23 cellular contexts compared by ENCODE assay signal in genomic region chr1:181173761-181174371, GRCh38.
DNase-seq lines count a peak whose midpoint lies in the region; ATAC-seq, FAIRE-seq and TF ChIP-seq lines count a peak whose summit lies in the region.
"Had no signal": no experiment of that assay in that cellular context is flagged by ENCODE, and none has a peak within 500 bp of the region (broad histone marks: within the 10 kb centered on the region; RNA-seq: fewer than 3 reads in every experiment).

No MANE protein-coding gene starts in this region.

- no peaks in the 10 kb centered on the region for H3K36me3 ChIP-seq in H1 (ENCODE audit: control insufficient read depth in 2 of 4, insufficient read depth in 4 of 4, low read length in 3 of 4)
- H3K36me3 ChIP-seq: BLaER1, HAP-1, SJSA1 had no signal

- TF ChIP-seq EP300 in H1 (IDR thresholded peaks at IDR 0.05; ENCODE audit: borderline replicate concordance in 1 of 2, low read depth in 2 of 2, low read length in 2 of 2) = no peak

- peak overlapping the region; percentile 8; the same call in 1 of the 2 replicates for H4K8ac ChIP-seq in H1 (ENCODE audit: extremely low read depth, insufficient read depth, low read length)

- no peak overlapping the region for H3K23ac ChIP-seq in H1 (ENCODE audit: insufficient read length)

- no peak overlapping the region for H2BK5ac ChIP-seq in H1 (ENCODE audit: low read depth, low read length)

- H3K79me1 ChIP-seq in H1 (ENCODE audit: low read depth, low read length) = no peaks in the 10 kb centered on the region

- H2AFZ ChIP-seq in H1 (ENCODE audit: low read length) = no peak overlapping the region
- H2AFZ ChIP-seq: GM23248 had no signal

- ATAC-seq in HG03520 (IDR thresholded peaks at IDR 0.05; ENCODE audit: unreplicated experiment) = no peak
- ATAC-seq: Right ventricle myocardium inferior had no signal

- H3K9me3 ChIP-seq in H1 (ENCODE audit: insufficient read depth in 2 of 2, low read depth in 1 of 2, low read length in 1 of 2) = no peaks in the 10 kb centered on the region
- H3K9me3 ChIP-seq: SJSA1 had no signal

- no peak overlapping the region for H3K27ac ChIP-seq in H1 (ENCODE audit: low read depth, low read length)
- H3K27ac ChIP-seq: BLaER1, GM23248, HL-60, KMS-11, SJSA1 had no signal

- no peak overlapping the region for H2BK15ac ChIP-seq in H1 (ENCODE audit: low read length)

- no peaks in the 10 kb centered on the region for H3K79me2 ChIP-seq in H1 (ENCODE audit: control insufficient read depth in 1 of 2, insufficient read depth in 2 of 2, low read length in 2 of 2)

- no peak for TF ChIP-seq RAD21 in H1 (IDR thresholded peaks at IDR 0.05 in 1 of 2, conservative IDR thresholded peaks at IDR 0.05 in 1 of 2; ENCODE audit: low read depth in 2 of 2, low read length in 2 of 2)

- H3K18ac ChIP-seq in H1 (ENCODE audit: extremely low read depth, low read length) = no peak overlapping the region

- no peak overlapping the region for H2BK120ac ChIP-seq in H1 (replicated peaks; ENCODE audit: low read depth, low read length)

- no peak overlapping the region for H3K4me2 ChIP-seq in H1 (ENCODE audit: insufficient read depth in 1 of 2, low read depth in 2 of 2, low read length in 2 of 2)
- H3K4me2 ChIP-seq: BLaER1, KMS-11 had no signal

- TF ChIP-seq POLR2A in H1 (IDR thresholded peaks at IDR 0.05; ENCODE audit: control extremely low read depth in 1 of 2, low read depth in 2 of 2, low read length in 2 of 2) = no peak

- H2BK20ac ChIP-seq in H1 (ENCODE audit: low read length) = no peak overlapping the region

- no peak overlapping the region for H3K14ac ChIP-seq in H1 (ENCODE audit: insufficient read length)

- H3K4me1 ChIP-seq in H1 (replicated peaks in 1 of 4; ENCODE audit: control insufficient read depth in 3 of 4, insufficient read depth in 4 of 4, low read length in 3 of 4) = no peaks in the 10 kb centered on the region; a peak in 1 of 7 replicates
- H3K4me1 ChIP-seq: BLaER1, HAP-1, SJSA1 had no signal

- no peak overlapping the region for H3K4ac ChIP-seq in H1 (replicated peaks; ENCODE audit: insufficient read length, low read depth, low read length)

- no peak for FAIRE-seq in H1 (lab: Jason Lieb, UNC)
- FAIRE-seq: RCC 7860 had no signal

- H3K4me3 ChIP-seq in H1 (ENCODE audit: extremely low read depth in 1 of 4, insufficient read depth in 2 of 4, low read depth in 3 of 4, low read length in 4 of 4) = no peak overlapping the region
- H3K4me3 ChIP-seq: BLaER1, GM23248, HAP-1, SJSA1 had no signal

- no peak for TF ChIP-seq CTCF in H1 (IDR thresholded peaks at IDR 0.05; ENCODE audit: control extremely low read depth in 1 of 3, insufficient read depth in 1 of 3, low read depth in 1 of 3, low read length in 3 of 3)

- POLR2A ChIA-PET in H1 (lab: Charles Lee; ENCODE audit: partially characterized antibody) = no interaction called here

- H4K91ac ChIP-seq in H1 (replicated peaks; ENCODE audit: insufficient read length, low read length) = no peak overlapping the region

- no peak overlapping the region for H3K9ac ChIP-seq in H1 (replicated peaks in 1 of 4; ENCODE audit: extremely low read depth in 1 of 4, low read depth in 3 of 4, low read length in 3 of 4)
- H3K9ac ChIP-seq: BLaER1, GM23248, KMS-11 had no signal

- no peaks in the 10 kb centered on the region for H3K27me3 ChIP-seq in H1 (replicated peaks in 1 of 4; ENCODE audit: control insufficient read depth in 3 of 4, extremely low read depth in 1 of 4, insufficient read depth in 3 of 4, low read length in 3 of 4)
- H3K27me3 ChIP-seq: BLaER1, SJSA1 had no signal

- no peaks in the 10 kb centered on the region for H3K23me2 ChIP-seq in H1 (ENCODE audit: low read depth, low read length)

- DNase-seq in EL (peak; percentile 79), M059J (ENCODE audit: low read depth) (peak; percentile 86), H1 (ENCODE audit: low read depth in 1 of 2, low spot score in 2 of 2) (peak in 1 of 2 experiments; percentile 16), NCI-H774 (lab: John Stamatoyannopoulos, UW) (no peak), HuH-7.5 (ENCODE audit: low spot score) (no peak), islet precursor cell (no peak)
- DNase-seq: CD4-positive, alpha-beta T cell; DMS153; GM23248; MV-4-11; NCI-H1694; NCI-H2081; NCI-H2171; NCI-H345; NCI-H524 had no signal

- H4K5ac ChIP-seq in H1 (ENCODE audit: insufficient read length, low read depth, low read length) = no peak overlapping the region

- no peaks in the 10 kb centered on the region for H4K20me1 ChIP-seq in H1 (replicated peaks in 1 of 2; ENCODE audit: control insufficient read depth in 1 of 2, insufficient read depth in 2 of 2, low read length in 2 of 2)
- H4K20me1 ChIP-seq: BLaER1 had no signal

- H2BK12ac ChIP-seq in H1 (ENCODE audit: low read depth, low read length) = no peak overlapping the region

- no peak overlapping the region for H2AK5ac ChIP-seq in H1 (ENCODE audit: low read depth, low read length)

- CTCF ChIA-PET in H1 (lab: Charles Lee; ENCODE audit: partially characterized antibody) = interaction anchor here (0.6 to 2.8 kb wide), 4 partner anchors 13 to 111 kb away, joined by 3 to 6 read pairs (median 3); no protein-coding TSS in a partner anchor

- H3K56ac ChIP-seq in H1 (replicated peaks; ENCODE audit: insufficient read length, low read depth, low read length) = no peak overlapping the region

- 63% methylated on average over 4 of the region's 4 CpGs; no CpG with 5 or more reads in 1 of the 2 experiments for WGBS in H1 (ENCODE audit: extremely low coverage in 1 of 2, insufficient coverage in 1 of 2, insufficient read length in 1 of 2, insufficient replicate concordance in 2 of 2, low coverage in 1 of 2, low lambda C conversion rate in 2 of 2, missing lambda C conversion rate in 1 of 2), 2 experiments

TF ChIP-seq in H1, 55 proteins besides CTCF, POLR2A, EP300 and RAD21:
- TF ChIP-seq NRF1 (IDR thresholded peaks at IDR 0.05; ENCODE audit: low read depth, low read length) = no peak

Comparison
In these comparisons a context has a peak if more than half of its experiments do, and no peak if none do; other contexts are left out.
1. DNase-seq: peak in EL (single experiment) and M059J (single experiment); none in NCI-H774 (single experiment), HuH-7.5 (single experiment) and islet precursor cell (single experiment).